Comparison of ENCODE assay signal across 8 cellular contexts in the genomic region with DNA sequence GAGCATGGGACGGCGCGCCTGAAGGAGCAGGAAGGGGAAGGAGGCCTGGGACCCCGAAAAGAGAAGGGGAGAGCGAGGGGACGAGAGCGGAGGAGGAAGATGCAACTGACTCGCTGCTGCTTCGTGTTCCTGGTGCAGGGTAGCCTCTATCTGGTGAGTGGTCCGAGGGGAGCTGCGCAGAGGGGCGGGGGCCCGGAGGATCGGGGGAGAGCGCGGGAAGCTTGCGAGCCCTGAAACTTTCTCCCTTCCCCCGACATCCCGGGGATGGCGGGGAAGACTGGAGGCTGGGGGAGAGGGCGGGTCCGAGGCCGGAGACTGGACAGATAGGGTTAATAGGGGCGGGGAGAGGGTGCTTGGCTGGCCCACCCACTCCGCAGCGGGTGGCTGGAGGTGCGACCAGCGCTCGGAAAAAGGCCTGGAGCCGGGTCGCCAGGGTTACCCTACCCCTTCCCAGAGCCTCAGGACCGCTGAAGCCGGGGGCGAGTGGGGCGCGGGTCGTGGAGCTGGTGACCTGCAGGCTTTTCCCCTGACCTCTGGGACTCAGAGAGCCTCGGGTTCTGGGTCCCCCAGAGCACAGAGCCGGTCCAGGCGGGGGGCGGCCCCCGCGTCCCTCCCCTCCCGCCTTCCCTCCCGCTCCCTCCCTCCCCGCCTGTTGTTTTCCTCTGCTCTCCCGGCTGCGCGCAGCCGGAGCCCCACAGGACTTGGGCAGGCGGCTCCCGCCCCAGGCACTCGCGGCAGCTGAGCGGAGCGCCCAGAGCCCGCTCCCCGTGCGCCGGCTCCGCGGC. TPM values are rescaled to one million over a fixed set of nuclear protein-coding genes. Genes with fewer than 3 reads are reported as not detected.
DNase-seq lines count a peak whose midpoint lies in the region; ATAC-seq, FAIRE-seq and TF ChIP-seq lines count a peak whose summit lies in the region.

No MANE protein-coding gene starts in this region.

- no peaks in the 10 kb centered on the region for H3K79me2 ChIP-seq in K562 (ENCODE audit: control insufficient read depth, insufficient read depth, low read length)

- ATAC-seq in K562: peak; percentile 60
- no peak for ATAC-seq in HG02763 (IDR thresholded peaks at IDR 0.05; ENCODE audit: unreplicated experiment)

- H3K9me1 ChIP-seq in K562 (ENCODE audit: control insufficient read depth, insufficient read depth, low read length): no peaks in the 10 kb centered on the region

- POLR2A ChIA-PET in K562 (lab: Yijun Ruan, JAX): interaction anchor here (0.5 to 0.9 kb wide), 3 partner anchors 59 to 141 kb away, joined by 3 to 4 read pairs (median 3); no protein-coding TSS in a partner anchor

- intact Hi-C loops in K562 (cut with micrococcal nuclease): no loop called here

- peak overlapping the region; percentile 82 for H2AFZ ChIP-seq in K562 (ENCODE audit: low read depth, low read length)

- CTCF ChIA-PET in K562 (lab: Yijun Ruan, JAX; ENCODE audit: low intra/inter-chr PET ratio): interaction anchor here (0.6 to 2.6 kb wide), 7 partner anchors 22 to 275 kb away, joined by 3 to 23 read pairs (median 3); no protein-coding TSS in a partner anchor

- FAIRE-seq in K562 (lab: Jason Lieb, UNC): no peak

- H3K4me1 ChIP-seq in K562 (replicated peaks in 1 of 2; ENCODE audit: control insufficient read depth in 2 of 2, insufficient read depth in 2 of 2, low read length in 2 of 2) (peaks cover 8 to 55% of the 10 kb centered on the region in 2 experiments; a peak in 4 of 5 replicates), iPS-18a (ENCODE audit: control insufficient read depth, low read depth, low read length) (peaks cover 10% of the 10 kb centered on the region), skeletal muscle satellite cell (ENCODE audit: control insufficient read depth, insufficient read depth, low read length) (peaks cover 28% of the 10 kb centered on the region)

- H3K27me3 ChIP-seq in K562 (ENCODE audit: control insufficient read depth in 2 of 2, insufficient read depth in 2 of 2, low read length in 2 of 2): peaks cover 12 to 26% of the 10 kb centered on the region in 2 experiments; a peak in 4 of 5 replicates
- peaks cover 42% of the 10 kb centered on the region for H3K27me3 ChIP-seq in iPS-18a (ENCODE audit: control insufficient read depth, insufficient read depth, low read length)
- peaks cover 49% of the 10 kb centered on the region for H3K27me3 ChIP-seq in skeletal muscle satellite cell (ENCODE audit: control insufficient read depth, insufficient read depth, low read length)

- no TSS peak for BruUV-seq in K562 (replicated peaks; lab: Mats Ljungman, UMichigan)

- peaks cover 13% of the 10 kb centered on the region; the same call in 1 of the 2 replicates for H4K20me1 ChIP-seq in K562 (replicated peaks; ENCODE audit: control insufficient read depth, insufficient read depth, low read length)

- no peaks in the 10 kb centered on the region for H3K9me3 ChIP-seq in K562 (replicated peaks; ENCODE audit: control insufficient read depth, insufficient read depth, low read depth, low read length)
- no peaks in the 10 kb centered on the region for H3K9me3 ChIP-seq in iPS-18a (ENCODE audit: control insufficient read depth, low read depth, low read length)
- no peaks in the 10 kb centered on the region for H3K9me3 ChIP-seq in skeletal muscle satellite cell (replicated peaks; ENCODE audit: low read length)

- H3K27ac ChIP-seq in K562 (ENCODE audit: extremely low read depth, low read depth, low read length) (no peak overlapping the region), iPS-18a (ENCODE audit: low read length) (no peak overlapping the region)

- H3K9ac ChIP-seq in K562 (ENCODE audit: insufficient read depth in 1 of 2, low read depth in 2 of 2, low read length in 2 of 2): peak overlapping the region; percentile 9 to 87; a peak in 3 of 4 replicates
- H3K9ac ChIP-seq in iPS-18a (ENCODE audit: low read length): peak overlapping the region; percentile 28
- H3K9ac ChIP-seq in skeletal muscle satellite cell (ENCODE audit: low read depth, low read length): peak overlapping the region; percentile 56

- peak overlapping the region; percentile 54 for H3K4me3 ChIP-seq in K562
- H3K4me3 ChIP-seq in iPS-18a (ENCODE audit: low read length): peak overlapping the region; percentile 82
- peak overlapping the region; percentile 76 for H3K4me3 ChIP-seq in skeletal muscle satellite cell (ENCODE audit: low read length)

- in situ Hi-C loops in K562 (cut with MboI): no loop called here

- TF ChIP-seq EP300 in K562 (IDR thresholded peaks at IDR 0.05; ENCODE audit: low read length): no peak

- DNase-seq in DMS53 (lab: John Stamatoyannopoulos, UW) (peak; percentile 79), M059J (ENCODE audit: low read depth) (peak; percentile 66), K562 (ENCODE audit: extremely low read depth in 1 of 4, low spot score in 3 of 4) (peak; percentile 47 to 86 (median 74)), DMS79 (lab: John Stamatoyannopoulos, UW) (no peak)
- DNase-seq in activated effector memory CD4-positive, alpha-beta T cell treated with anti-CD3 and anti-CD28 coated beads, Interleukin-2, amount 50 U/mL, for 16 hours: no peak

- TF ChIP-seq POLR2A in K562 (conservative IDR thresholded peaks at IDR 0.05): no peak

- no peak for TF ChIP-seq RAD21 in K562 (CRISPR knock-in tag; conservative IDR thresholded peaks at IDR 0.05 in 1 of 2, IDR thresholded peaks at IDR 0.05 in 1 of 2)

- WGBS in K562 (ENCODE audit: insufficient coverage, low coverage, missing lambda C conversion rate): 1% methylated on average over 21 of the region's 62 CpGs

- no peaks in the 10 kb centered on the region for H3K36me3 ChIP-seq in K562 (ENCODE audit: control insufficient read depth, insufficient read depth, low read length)
- H3K36me3 ChIP-seq in iPS-18a (ENCODE audit: control insufficient read depth, low read depth, low read length): no peaks in the 10 kb centered on the region
- H3K36me3 ChIP-seq in skeletal muscle satellite cell (ENCODE audit: insufficient read depth, low read length): no peaks in the 10 kb centered on the region

- H3K4me2 ChIP-seq in K562 (ENCODE audit: insufficient read depth, low read length): peak overlapping the region; percentile 85
- peak overlapping the region; percentile 99 for H3K4me2 ChIP-seq in skeletal muscle satellite cell (ENCODE audit: low read length)

- no peak for TF ChIP-seq CTCF in K562 (IDR thresholded peaks at IDR 0.05 in 2 of 3, conservative IDR thresholded peaks at IDR 0.05 in 1 of 3; ENCODE audit: insufficient read depth in 2 of 3, low read depth in 1 of 3, low read length in 3 of 3)

TF ChIP-seq in K562, 482 proteins besides CTCF, POLR2A, EP300 and RAD21 (continues in another document):
- TF ChIP-seq, protein P1, sequence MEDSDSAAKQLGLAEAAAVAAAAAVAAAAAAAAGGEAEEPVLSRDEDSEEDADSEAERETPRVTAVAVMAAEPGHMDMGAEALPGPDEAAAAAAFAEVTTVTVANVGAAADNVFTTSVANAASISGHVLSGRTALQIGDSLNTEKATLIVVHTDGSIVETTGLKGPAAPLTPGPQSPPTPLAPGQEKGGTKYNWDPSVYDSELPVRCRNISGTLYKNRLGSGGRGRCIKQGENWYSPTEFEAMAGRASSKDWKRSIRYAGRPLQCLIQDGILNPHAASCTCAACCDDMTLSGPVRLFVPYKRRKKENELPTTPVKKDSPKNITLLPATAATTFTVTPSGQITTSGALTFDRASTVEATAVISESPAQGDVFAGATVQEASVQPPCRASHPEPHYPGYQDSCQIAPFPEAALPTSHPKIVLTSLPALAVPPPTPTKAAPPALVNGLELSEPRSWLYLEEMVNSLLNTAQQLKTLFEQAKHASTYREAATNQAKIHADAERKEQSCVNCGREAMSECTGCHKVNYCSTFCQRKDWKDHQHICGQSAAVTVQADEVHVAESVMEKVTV (CRISPR knock-in tag; IDR thresholded peaks at IDR 0.05): no peak
- TF ChIP-seq ASH1L (IDR thresholded peaks at IDR 0.05; ENCODE audit: borderline replicate concordance, low read depth, partially characterized antibody): no peak
- TF ChIP-seq, protein P2, sequence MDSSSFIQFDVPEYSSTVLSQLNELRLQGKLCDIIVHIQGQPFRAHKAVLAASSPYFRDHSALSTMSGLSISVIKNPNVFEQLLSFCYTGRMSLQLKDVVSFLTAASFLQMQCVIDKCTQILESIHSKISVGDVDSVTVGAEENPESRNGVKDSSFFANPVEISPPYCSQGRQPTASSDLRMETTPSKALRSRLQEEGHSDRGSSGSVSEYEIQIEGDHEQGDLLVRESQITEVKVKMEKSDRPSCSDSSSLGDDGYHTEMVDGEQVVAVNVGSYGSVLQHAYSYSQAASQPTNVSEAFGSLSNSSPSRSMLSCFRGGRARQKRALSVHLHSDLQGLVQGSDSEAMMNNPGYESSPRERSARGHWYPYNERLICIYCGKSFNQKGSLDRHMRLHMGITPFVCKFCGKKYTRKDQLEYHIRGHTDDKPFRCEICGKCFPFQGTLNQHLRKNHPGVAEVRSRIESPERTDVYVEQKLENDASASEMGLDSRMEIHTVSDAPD (CRISPR knock-in tag; IDR thresholded peaks at IDR 0.05): no peak
- no peak for TF ChIP-seq NCOA4 (IDR thresholded peaks at IDR 0.05; ENCODE audit: partially characterized antibody)
- TF ChIP-seq POLR2H (tag; IDR thresholded peaks at IDR 0.05; ENCODE audit: low read depth): no peak
- no peak for TF ChIP-seq ELF4 (CRISPR knock-in tag; IDR thresholded peaks at IDR 0.05)
- no peak for TF ChIP-seq NUFIP1 (IDR thresholded peaks at IDR 0.05; ENCODE audit: partially characterized antibody)
- TF ChIP-seq CBX1 (IDR thresholded peaks at IDR 0.05; ENCODE audit: low read depth): no peak

RNA-seq across cellular contexts. Expression of a gene that starts 0.6 kb away (rescaled TPM):
- 3.5 and 5.2 TPM in 2 replicates for total RNA-seq in M059J (2014; rRNA removed; shearing (Covaris generic))
- 0.32 and 0.37 TPM in 2 replicates for total RNA-seq in K562 (2011; cell fraction: chromatin; rRNA removed; ENCODE audit: low replicate concordance)
- 0.53 and 0.67 TPM in 2 replicates for total RNA-seq in K562 (2011; cell fraction: nucleolus; rRNA removed)
- total RNA-seq in K562 (2011; cell fraction: nucleoplasm; rRNA removed): 0.23 and 0.37 TPM in 2 replicates
- total RNA-seq in K562 (2014; rRNA removed) (0.05 and 0.16 TPM in 2 replicates), K562 (2014; rRNA removed; fragmentation: Illumina TruSeq; extraction: Trizol) (0.07 and 0.10 TPM in 2 replicates), K562 (2015; rRNA removed; fragmentation: Illumina TruSeq; extraction: Trizol) (0.04 and 0.08 TPM in 2 replicates), K562 (2021) (0.13 and 0.27 TPM in 2 replicates)
- polyA plus RNA-seq in K562 (2011; rRNA removed) (0.06 and 0.14 TPM in 2 replicates), K562 (2014; fragmentation: Illumina TruSeq; extraction: Trizol) (0.17 and 0.18 TPM in 2 replicates), K562 (2014; fragmentation: Nextera tagmentation; extraction: Ambion mirVana) (not detected), K562 (2014; rRNA removed) (0.05 and 0.08 TPM in 2 replicates)
- polyA plus RNA-seq in K562 (2011; cell fraction: cytosol; rRNA removed): 0.15 and 0.42 TPM in 2 replicates
- 0.07 and 0.20 TPM in 2 replicates for polyA plus RNA-seq in K562 (2011; cell fraction: nucleus; rRNA removed)
- polyA plus RNA-seq in K562 (2012): 0.09 and 0.12 TPM in 2 replicates
- polyA minus RNA-seq in K562 (2011; rRNA and poly(A)+ RNA removed): 0.27 and 0.32 TPM in 2 replicates
- polyA minus RNA-seq in K562 (2011; cell fraction: cytosol; rRNA and poly(A)+ RNA removed): not detected in 2 replicates
- polyA minus RNA-seq in K562 (2011; cell fraction: nucleus; rRNA and poly(A)+ RNA removed): 0.27 and 0.33 TPM in 2 replicates
- total RNA-seq in skeletal muscle satellite cell (2012; rRNA removed): under 0.01 TPM in 1 of 2 replicates, not detected in the other

Comparison
In these comparisons a context has a peak if more than half of its experiments do, and no peak if none do; other contexts are left out.
1. DNase-seq: peak in DMS53 (single experiment), M059J (single experiment) and K562 (4 of 4); none in activated effector memory CD4-positive, alpha-beta T cell treated with anti-CD3 and anti-CD28 coated beads, Interleukin-2, amount 50 U/mL, for 16 hours (single experiment) and DMS79 (single experiment).
2. Peak in every context shown above with its lines, with median percentiles within 50 percentile points of each other: H3K4me3 ChIP-seq and H3K9ac ChIP-seq.